In the genomic region with DNA sequence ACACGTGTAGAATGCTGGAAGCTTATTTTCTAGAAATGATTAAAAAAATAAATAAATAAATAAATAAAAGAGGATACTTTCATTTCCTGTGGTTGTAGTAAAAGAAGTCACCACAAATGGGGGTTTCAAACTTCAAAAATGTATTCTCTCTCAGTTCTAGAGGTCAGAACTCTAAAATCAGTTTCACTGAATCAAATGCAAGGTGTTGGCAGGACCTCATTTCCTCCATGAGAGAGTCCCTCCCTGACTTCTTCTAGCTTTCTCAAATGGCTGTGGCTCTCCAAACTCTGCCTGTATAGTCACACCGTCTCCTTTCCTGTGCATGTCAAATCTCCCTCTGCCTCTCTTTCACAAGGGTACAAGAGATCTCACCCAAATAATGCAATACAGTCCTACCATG, we compare ENCODE assay signal across 35 cellular contexts.
"Had no signal": no experiment of that assay in that cellular context is flagged by ENCODE, and none has a peak within 500 bp of the region (broad histone marks: within the 10 kb centered on the region; RNA-seq: fewer than 3 reads in every experiment).

No MANE protein-coding gene starts in this region.

- H3K9me3 ChIP-seq: MG63 had no signal

- H3K27ac ChIP-seq: KMS-11 had no signal

- H3K27me3 ChIP-seq: MG63 had no signal

- H3K4me3 ChIP-seq: MG63 had no signal

- H3K36me3 ChIP-seq: MG63 had no signal

- DNase-seq: Karpas-422, Kasumi-1, KG1, MG63, MV-4-11, NCI-H1048, NCI-H1092, NCI-H1092 treated with DMSO at 0.1 percent for 48 hours, NCI-H1105, NCI-H1105 treated with DMSO at 0.1 percent for 48 hours, NCI-H1417, NCI-H1417 treated with DMSO at 0.1 percent for 48 hours, NCI-H1436, NCI-H1436 treated with DMSO at 0.1 percent for 48 hours, NCI-H146, NCI-H1694, NCI-H1694 treated with DMSO at 0.1 percent for 48 hours, NCI-H187, NCI-H187 treated with DMSO at 0.1 percent for 48 hours, NCI-H1930, NCI-H2029, NCI-H2029 treated with DMSO at 0.1 percent for 48 hours, NCI-H2081, NCI-H2081 treated with DMSO at 0.1 percent for 48 hours, NCI-H2107, NCI-H2171, NCI-H2171 treated with DMSO at 0.1 percent for 48 hours, NCI-H2227 treated with DMSO at 0.1 percent for 48 hours, NCI-H226, NCI-H345, NCI-H446, NCI-H446 treated with DMSO at 0.1 percent for 48 hours, NCI-H510A, NCI-H510A treated with DMSO at 0.1 percent for 48 hours had no signal

- H3K4me2 ChIP-seq: KMS-11 had no signal

- H3K9ac ChIP-seq: KMS-11 had no signal
